8 cellular contexts compared by ENCODE assay signal in the genomic region with DNA sequence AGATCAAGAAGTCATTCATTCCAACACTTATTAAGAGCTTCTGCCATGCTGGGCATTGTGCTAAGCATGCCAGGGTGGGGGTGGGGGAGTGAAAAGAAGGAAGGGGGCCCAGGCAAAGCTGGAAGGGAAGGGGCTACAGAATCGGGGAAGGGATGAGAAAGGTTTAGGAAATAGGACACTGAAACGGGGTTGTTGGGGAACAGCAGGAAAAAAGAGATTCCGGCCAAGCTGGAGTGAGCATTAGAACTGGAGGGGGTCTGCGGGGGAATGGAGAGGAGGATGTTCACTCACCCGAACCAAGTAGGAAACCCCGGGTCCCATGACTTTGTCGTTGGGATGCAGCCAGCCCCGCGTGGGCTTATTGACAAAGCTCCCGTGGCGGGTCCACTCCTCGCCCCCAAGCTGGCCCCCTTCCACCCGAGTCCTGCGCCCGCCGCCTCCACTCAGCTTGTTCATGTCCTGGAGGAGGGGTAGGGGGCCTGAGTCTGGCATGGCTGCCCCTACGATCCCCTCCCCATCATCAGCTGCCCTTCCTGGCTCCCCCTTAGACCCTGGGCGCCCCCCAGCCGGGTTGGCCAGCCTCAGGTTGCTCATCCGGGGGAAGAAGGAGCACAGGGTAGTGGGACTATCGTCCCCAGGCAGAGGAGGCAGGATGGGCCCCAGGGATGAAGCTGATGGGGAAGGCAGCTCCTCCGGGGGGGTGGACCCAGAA. TPM values are rescaled to one million over a fixed set of nuclear protein-coding genes. Genes with fewer than 3 reads are reported as not detected.
DNase-seq lines count a peak whose midpoint lies in the region; ATAC-seq and TF ChIP-seq lines count a peak whose summit lies in the region.

No MANE protein-coding gene starts in this region.

- intact Hi-C loops in prostate gland (cut with DNase I) = no loop called here

- H3K27me3 ChIP-seq in CD8-positive, alpha-beta memory T cell (ENCODE audit: insufficient read depth, low read length, poor library complexity, severe bottlenecking) = no peaks in the 10 kb centered on the region
- no peaks in the 10 kb centered on the region for H3K27me3 ChIP-seq in prostate gland (replicated peaks; ENCODE audit: insufficient read depth)

- POLR2A ChIA-PET in CD8-positive, alpha-beta memory T cell (lab: Charles Lee) = no interaction called here
- POLR2A ChIA-PET in T-cell (lab: Charles Lee) = interaction anchor here (0.5 to 1.4 kb wide), 2 partner anchors 14 to 30 kb away, joined by 3 to 4 read pairs; a partner anchor contains a TSS

- peak in 1 of 5 donors; percentile 35 for DNase-seq in CD8-positive, alpha-beta memory T cell
- DNase-seq in T-cell = no peak
- no peak for DNase-seq in fibroblast of the aortic adventitia (ENCODE audit: low read depth)
- DNase-seq in prostate gland (ENCODE audit: low spot score) = no peak
- DNase-seq in NCI-H2171 treated with DMSO at 0.1 percent for 48 hours (lab: John Stamatoyannopoulos, UW) = no peak
- no peak for DNase-seq in activated CD8-positive, alpha-beta memory T cell treated with anti-CD3 and anti-CD28 coated beads, Interleukin-2, amount 50 U/mL, for 48 hours
- DNase-seq in AG08396 (ENCODE audit: low spot score) = no peak

- WGBS in prostate gland = 16% methylated on average over 22 of the region's 22 CpGs

- H3K9me3 Mint-ChIP-seq in CD8-positive, alpha-beta memory T cell = no peaks in the 10 kb centered on the region
- H3K9me3 Mint-ChIP-seq in T-cell = no peaks in the 10 kb centered on the region

- CTCF ChIA-PET in CD8-positive, alpha-beta memory T cell (lab: Charles Lee) = interaction anchor here (1.2 to 3.6 kb wide), 4 partner anchors 8 to 47 kb away, joined by 3 to 21 read pairs (median 10); a partner anchor contains a TSS
- CTCF ChIA-PET in T-cell (lab: Charles Lee) = interaction anchor here in 1 of 2 donors (1.1 kb wide), 1 partner anchor 9 kb away, joined by 3 read pairs; no protein-coding TSS in a partner anchor

- peak overlapping the region in 5 of 8 donors; percentile 47 to 95 (median 82) for H3K27ac Mint-ChIP-seq in CD8-positive, alpha-beta memory T cell
- peak overlapping the region; percentile 22 to 77 for H3K27ac Mint-ChIP-seq in T-cell

- no peaks in the 10 kb centered on the region for H3K27me3 Mint-ChIP-seq in CD8-positive, alpha-beta memory T cell
- no peaks in the 10 kb centered on the region for H3K27me3 Mint-ChIP-seq in T-cell

- no peak overlapping the region for H3K4me3 ChIP-seq in CD8-positive, alpha-beta memory T cell (ENCODE audit: low read length)
- peak overlapping the region; percentile 80 for H3K4me3 ChIP-seq in fibroblast of the aortic adventitia (ENCODE audit: low read depth, low read length)
- H3K4me3 ChIP-seq in prostate gland = peak overlapping the region; percentile 6 to 33

- H3K36me3 Mint-ChIP-seq in CD8-positive, alpha-beta memory T cell = peaks cover 0 to 62% (median 5%) of the 10 kb centered on the region in 3 donors
- peaks cover 25% of the 10 kb centered on the region for H3K36me3 Mint-ChIP-seq in T-cell

- H3K9me3 ChIP-seq in CD8-positive, alpha-beta memory T cell (ENCODE audit: low read length) = no peaks in the 10 kb centered on the region
- H3K9me3 ChIP-seq in prostate gland = no peaks in the 10 kb centered on the region

- H3K4me1 Mint-ChIP-seq in CD8-positive, alpha-beta memory T cell = peaks cover 24 to 38% (median 27%) of the 10 kb centered on the region in 3 donors
- peaks cover 21 to 39% (median 24%) of the 10 kb centered on the region in 3 donors for H3K4me1 Mint-ChIP-seq in T-cell

- ATAC-seq in T-cell (replicated peaks in 1 of 4) = no peak
- no peak for ATAC-seq in GM21576 (IDR thresholded peaks at IDR 0.05; ENCODE audit: unreplicated experiment)

- no peak for TF ChIP-seq POLR2A in prostate gland (IDR thresholded peaks at IDR 0.05)

- H3K4me1 ChIP-seq in CD8-positive, alpha-beta memory T cell (ENCODE audit: insufficient read depth, low read length) = peaks cover 30% of the 10 kb centered on the region
- H3K4me1 ChIP-seq in prostate gland (replicated peaks) = peaks cover 14% of the 10 kb centered on the region

- peaks cover 33% of the 10 kb centered on the region for H3K36me3 ChIP-seq in CD8-positive, alpha-beta memory T cell (ENCODE audit: insufficient read depth, low read length)
- H3K36me3 ChIP-seq in prostate gland = peaks cover 0 to 14% of the 10 kb centered on the region in 2 donors

- TF ChIP-seq CTCF in fibroblast of the aortic adventitia (IDR thresholded peaks at IDR 0.05; ENCODE audit: insufficient read depth, low read length) = no peak
- TF ChIP-seq CTCF in prostate gland (IDR thresholded peaks at IDR 0.05) = no peak

- peak overlapping the region in 2 of 7 donors; percentile 2 to 49 for H3K4me3 Mint-ChIP-seq in CD8-positive, alpha-beta memory T cell
- H3K4me3 Mint-ChIP-seq in T-cell = no peak overlapping the region

- H3K27ac ChIP-seq in CD8-positive, alpha-beta memory T cell (ENCODE audit: low read depth, low read length) = peak overlapping the region; percentile 51
- H3K27ac ChIP-seq in prostate gland = peak overlapping the region; percentile 98 to 99

RNA-seq across cellular contexts. Expression of a gene that starts 0.7 kb away (rescaled TPM):
- 10 to 100 TPM; 37.4 to 40.8 TPM for total RNA-seq in CD8-positive, alpha-beta memory T cell
- 32.7 TPM for polyA plus RNA-seq in CD8-positive, alpha-beta memory T cell
- total RNA-seq in T-cell = 10 to 100 TPM; 61.3 to 88.2 (median 76.8) TPM
- 111 and 167 TPM in 2 replicates for total RNA-seq in fibroblast of the aortic adventitia (ENCODE audit: low replicate concordance)
- 10 to 100 TPM; 85.0 to 97.2 TPM for total RNA-seq in prostate gland

RNA-seq across cellular contexts. Expression of a gene that starts 4.6 kb away (rescaled TPM):
- 100 to 1,000 TPM; 125 to 126 TPM for total RNA-seq in CD8-positive, alpha-beta memory T cell
- polyA plus RNA-seq in CD8-positive, alpha-beta memory T cell = 46.8 TPM
- total RNA-seq in T-cell (10 to 100 TPM in 4 of 5 donors, 1 to 10 TPM in 1; 7.9 to 11.8 (median 10.3) TPM), fibroblast of the aortic adventitia (ENCODE audit: low replicate concordance) (24.0 and 80.7 TPM in 2 replicates), prostate gland (10 to 100 TPM; 33.5 to 47.5 TPM)

RNA-seq across cellular contexts. Expression of a gene that starts 8.3 kb away (rescaled TPM):
- total RNA-seq in CD8-positive, alpha-beta memory T cell = 10 to 100 TPM; 34.2 to 35.3 TPM
- polyA plus RNA-seq in CD8-positive, alpha-beta memory T cell = 42.6 TPM
- total RNA-seq in T-cell (10 to 100 TPM; 36.0 to 70.8 (median 68.5) TPM), fibroblast of the aortic adventitia (ENCODE audit: low replicate concordance) (7.8 and 18.0 TPM in 2 replicates), prostate gland (10 to 100 TPM; 44.1 to 44.6 TPM)

RNA-seq across cellular contexts. Expression of a gene that starts 13.2 kb away (rescaled TPM):
- 10 to 100 TPM; 73.7 to 76.3 TPM for total RNA-seq in CD8-positive, alpha-beta memory T cell
- polyA plus RNA-seq in CD8-positive, alpha-beta memory T cell = 51.2 TPM
- total RNA-seq in T-cell (10 to 100 TPM; 32.8 to 64.3 (median 53.4) TPM), fibroblast of the aortic adventitia (ENCODE audit: low replicate concordance) (5.2 and 17.7 TPM in 2 replicates), prostate gland (10 to 100 TPM; 31.5 to 35.3 TPM)

RNA-seq across cellular contexts. Expression of a gene that starts 14.0 kb away (rescaled TPM):
- total RNA-seq in CD8-positive, alpha-beta memory T cell = 10 to 100 TPM; 35.9 to 36.1 TPM
- polyA plus RNA-seq in CD8-positive, alpha-beta memory T cell = 295 TPM
- total RNA-seq in T-cell = 100 to 1,000 TPM; 299 to 450 (median 328) TPM
- total RNA-seq in fibroblast of the aortic adventitia (ENCODE audit: low replicate concordance) = 36.2 and 122 TPM in 2 replicates
- 100 to 1,000 TPM; 113 to 140 TPM for total RNA-seq in prostate gland
